In genomic region chr17:7825206-7825980, GRCh38 we compare ENCODE assay signal across 12 cellular contexts. TPM values are rescaled to one million over a fixed set of nuclear protein-coding genes. Genes with fewer than 3 reads are reported as not detected.
DNase-seq lines count a peak whose midpoint lies in the region; ATAC-seq, FAIRE-seq and TF ChIP-seq lines count a peak whose summit lies in the region.
"Had no signal": no experiment of that assay in that cellular context is flagged by ENCODE, and none has a peak within 500 bp of the region (broad histone marks: within the 10 kb centered on the region; RNA-seq: fewer than 3 reads in every experiment).

No MANE protein-coding gene starts in this region.

- peaks cover 0 to 8% (median 3%) of the 10 kb centered on the region in 3 donors for H3K4me1 ChIP-seq in pancreas
- no peaks in the 10 kb centered on the region for H3K4me1 ChIP-seq in uterus
- H3K4me1 ChIP-seq: upper lobe of left lung had no signal

- TF ChIP-seq CTCF in NB4 (IDR thresholded peaks at IDR 0.05; ENCODE audit: low read depth, low read length), result no peak
- no peak for TF ChIP-seq CTCF in pancreas (IDR thresholded peaks at IDR 0.05)
- TF ChIP-seq CTCF in uterus (IDR thresholded peaks at IDR 0.05), result no peak
- no peak for TF ChIP-seq CTCF in osteocyte (IDR thresholded peaks at IDR 0.05)

- H3K4me3 ChIP-seq in NB4 (ENCODE audit: low read depth, low read length) (no peak overlapping the region), pancreas (no peak overlapping the region), uterus (no peak overlapping the region)
- H3K4me3 ChIP-seq: mucosa of descending colon, upper lobe of left lung had no signal

- H3K27ac ChIP-seq in pancreas, result no peak overlapping the region
- H3K27ac ChIP-seq in uterus, result no peak overlapping the region
- H3K27ac ChIP-seq: upper lobe of left lung had no signal

- intact Hi-C loops in pancreas (cut with DNase I) (no loop called here), uterus (cut with DNase I; ENCODE audit: low total_unique reads) (loop anchor here (10.0 kb wide), 1 partner anchor 81 kb away; no protein-coding TSS in a partner anchor)

- H3K4me3 Mint-ChIP-seq in osteocyte (ENCODE audit: unreplicated experiment), result no peak overlapping the region

- ATAC-seq in pancreas, result peak in 3 of 4 donors; percentile 24 to 48 (median 33)
- no peak for ATAC-seq in HG03457 (IDR thresholded peaks at IDR 0.05; ENCODE audit: unreplicated experiment)
- ATAC-seq: mucosa of descending colon had no signal

- no peak overlapping the region for H3K27ac Mint-ChIP-seq in osteocyte (ENCODE audit: unreplicated experiment)

- TF ChIP-seq POLR2A in NB4 (IDR thresholded peaks at IDR 0.05; ENCODE audit: extremely low read depth, insufficient read length), result no peak
- no peak for TF ChIP-seq POLR2A in uterus (IDR thresholded peaks at IDR 0.05)

- H3K36me3 ChIP-seq in pancreas (no peaks in the 10 kb centered on the region), uterus (no peaks in the 10 kb centered on the region)
- H3K36me3 ChIP-seq: upper lobe of left lung had no signal

- DNase-seq in NCI-H510A (lab: John Stamatoyannopoulos, UW) (peak; percentile 8), NCI-H510A treated with DMSO at 0.1 percent for 48 hours (lab: John Stamatoyannopoulos, UW) (no peak), NB4 (ENCODE audit: low read depth) (peak; percentile 21), cerebellum (ENCODE audit: low spot score) (peak; percentile 72), pancreas (no peak), uterus (no peak), osteocyte (ENCODE audit: extremely low spot score, unreplicated experiment) (no peak)
- DNase-seq: mucosa of descending colon; stimulated activated CD4-positive, alpha-beta T cell treated with anti-CD3 and anti-CD28 coated beads, Interleukin-2, amount 100 ng/mL, for 24 hours; upper lobe of left lung had no signal

- H3K9me3 ChIP-seq in pancreas, result no peaks in the 10 kb centered on the region
- H3K9me3 ChIP-seq in uterus, result no peaks in the 10 kb centered on the region
- H3K9me3 ChIP-seq: mucosa of descending colon, upper lobe of left lung had no signal

- H3K9me3 Mint-ChIP-seq in osteocyte (ENCODE audit: unreplicated experiment), result no peaks in the 10 kb centered on the region

- peaks cover 51% of the 10 kb centered on the region for H3K27me3 Mint-ChIP-seq in osteocyte (ENCODE audit: unreplicated experiment)

- WGBS in pancreas, 2 donors, result 26% methylated on average over 12 of the region's 12 CpGs

- no peaks in the 10 kb centered on the region for H3K4me1 Mint-ChIP-seq in osteocyte (ENCODE audit: unreplicated experiment)

- no peak for FAIRE-seq in pancreas (lab: Jason Lieb, UNC)
- FAIRE-seq: frontal cortex had no signal

- no peaks in the 10 kb centered on the region for H3K36me3 Mint-ChIP-seq in osteocyte (ENCODE audit: unreplicated experiment)

- H3K27me3 ChIP-seq in pancreas (no peaks in the 10 kb centered on the region), uterus (no peaks in the 10 kb centered on the region)
- H3K27me3 ChIP-seq: upper lobe of left lung had no signal

RNA-seq across cellular contexts. Expression of gene KDM6B, which starts 8.6 kb away (rescaled TPM):
- 16.2 TPM for total RNA-seq in cerebellum
- 10 to 100 TPM; 14.9 to 23.7 (median 17.3) TPM for total RNA-seq in pancreas
- polyA plus RNA-seq in pancreas, result 10 to 100 TPM in 1 of 2 donors, 1 to 10 TPM in 1; 8.9 to 15.3 TPM
- 10 to 100 TPM in 1 of 4 donors, 1 to 10 TPM in 3; 2.6 to 47.9 (median 4.4) TPM for total RNA-seq in uterus
- total RNA-seq in osteocyte, result 52.9 and 53.7 TPM in 2 replicates

RNA-seq across cellular contexts. Expression of gene TMEM88, which starts 29.5 kb away (rescaled TPM):
- total RNA-seq in cerebellum (3.2 TPM), pancreas (1 to 10 TPM; 2.1 to 4.2 (median 2.4) TPM), uterus (10 to 100 TPM in 3 of 4 donors, 1 to 10 TPM in 1; 7.3 to 68.1 (median 28.1) TPM), osteocyte (3.4 TPM in 2 replicates)
- 10 to 100 TPM; 21.6 to 28.5 TPM for polyA plus RNA-seq in pancreas

RNA-seq across cellular contexts. Expression of gene NAA38, which starts 32.0 kb away (rescaled TPM):
- total RNA-seq in cerebellum, result 28.6 TPM
- total RNA-seq in pancreas, result 10 to 100 TPM; 20.1 to 29.6 (median 26.6) TPM
- 10 to 100 TPM; 75.7 to 87.2 TPM for polyA plus RNA-seq in pancreas
- 10 to 100 TPM in 3 of 4 donors, 1 to 10 TPM in 1; 3.6 to 94.7 (median 48.1) TPM for total RNA-seq in uterus
- total RNA-seq in osteocyte, result 65.8 and 66.2 TPM in 2 replicates

RNA-seq across cellular contexts. Expression of gene CYB5D1, which starts 32.4 kb away (rescaled TPM):
- total RNA-seq in cerebellum (15.3 TPM), pancreas (10 to 100 TPM in 1 of 6 donors, 1 to 10 TPM in 5; 5.0 to 10.5 (median 8.4) TPM), uterus (10 to 100 TPM in 3 of 4 donors, 1 to 10 TPM in 1; 3.1 to 17.6 (median 16.2) TPM), osteocyte (8.5 and 10.2 TPM in 2 replicates)
- 1 to 10 TPM; 4.9 to 8.5 TPM for polyA plus RNA-seq in pancreas

Comparison
In these comparisons a context has a peak if more than half of its experiments do, and no peak if none do; other contexts are left out.
1. DNase-seq: peak in NCI-H510A (single experiment), NB4 (single experiment) and cerebellum (single experiment); none in NCI-H510A treated with DMSO at 0.1 percent for 48 hours (single experiment), pancreas (0 of 6), uterus (0 of 2) and osteocyte (single experiment).